25 cellular contexts compared by ENCODE assay signal in the genomic region with DNA sequence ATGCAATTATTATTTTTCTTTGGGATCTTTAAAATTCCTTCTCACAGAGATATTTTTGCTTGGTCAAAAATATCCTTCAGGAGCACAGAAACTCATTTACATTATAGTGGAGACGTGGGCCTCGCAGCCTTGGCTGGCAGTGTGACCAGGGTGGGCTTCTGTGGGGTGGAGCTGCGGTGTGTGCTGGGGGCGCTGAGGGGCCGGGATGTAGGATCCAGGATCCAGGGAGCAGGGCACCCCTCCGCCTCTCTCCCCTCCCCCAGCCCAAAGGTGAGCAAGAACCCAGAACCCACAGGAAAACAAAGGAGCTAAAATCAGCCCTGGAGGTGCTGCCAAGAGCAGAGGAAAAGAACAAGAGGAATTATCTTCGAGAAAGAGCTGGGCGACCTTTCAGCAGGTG.
"Had no signal": no experiment of that assay in that cellular context is flagged by ENCODE, and none has a peak within 500 bp of the region (broad histone marks: within the 10 kb centered on the region; RNA-seq: fewer than 3 reads in every experiment).

No MANE protein-coding gene starts in this region.

- ATAC-seq: left ventricle myocardium superior; lower lobe of right lung; naive thymus-derived CD8-positive, alpha-beta T cell; pancreas; right cardiac atrium; stimulated activated memory B cell treated with anti-CD40 and anti-IgM and Interleukin-4, amounts not matched to agents 10 μg/mL and 1 μg/mL and 100 μg/mL, for 72 hours; stimulated activated naive CD8-positive, alpha-beta T cell treated with anti-CD3 and anti-CD28 coated beads, Interleukin-15, amount 100 ng/mL, for 72 hours had no signal

- H3K4me1 Mint-ChIP-seq: naive thymus-derived CD8-positive, alpha-beta T cell; stimulated activated memory B cell treated with anti-CD40 and anti-IgM and Interleukin-4, amounts not matched to agents 10 μg/mL and 1 μg/mL and 100 μg/mL, for 72 hours; stimulated activated naive CD8-positive, alpha-beta T cell treated with anti-CD3 and anti-CD28 coated beads, Interleukin-15, amount 100 ng/mL, for 72 hours had no signal

- H3K27me3 ChIP-seq: pancreas, vagina had no signal

- H3K36me3 Mint-ChIP-seq: naive thymus-derived CD8-positive, alpha-beta T cell; stimulated activated memory B cell treated with anti-CD40 and anti-IgM and Interleukin-4, amounts not matched to agents 10 μg/mL and 1 μg/mL and 100 μg/mL, for 72 hours; type B pancreatic cell had no signal

- H3K27me3 Mint-ChIP-seq: stimulated activated naive CD8-positive, alpha-beta T cell treated with anti-CD3 and anti-CD28 coated beads, Interleukin-15, amount 100 ng/mL, for 72 hours; type B pancreatic cell had no signal

- H3K27ac ChIP-seq: lower lobe of right lung, pancreas, prostate gland, sigmoid colon, tibial nerve, vagina had no signal

- H3K4me3 ChIP-seq: lower lobe of right lung, pancreas, prostate gland, sigmoid colon, tibial nerve, vagina had no signal

- H3K9me3 ChIP-seq: lower lobe of right lung, pancreas, prostate gland, sigmoid colon, tibial nerve, vagina had no signal

- H3K4me1 ChIP-seq: lower lobe of right lung, pancreas, prostate gland, sigmoid colon, tibial nerve, vagina had no signal

- H3K9me3 Mint-ChIP-seq: naive thymus-derived CD8-positive, alpha-beta T cell; stimulated activated memory B cell treated with anti-CD40 and anti-IgM and Interleukin-4, amounts not matched to agents 10 μg/mL and 1 μg/mL and 100 μg/mL, for 72 hours; stimulated activated naive CD8-positive, alpha-beta T cell treated with anti-CD3 and anti-CD28 coated beads, Interleukin-15, amount 100 ng/mL, for 72 hours; type B pancreatic cell had no signal

- H3K27ac Mint-ChIP-seq: naive thymus-derived CD8-positive, alpha-beta T cell; stimulated activated memory B cell treated with anti-CD40 and anti-IgM and Interleukin-4, amounts not matched to agents 10 μg/mL and 1 μg/mL and 100 μg/mL, for 72 hours; stimulated activated naive CD8-positive, alpha-beta T cell treated with anti-CD3 and anti-CD28 coated beads, Interleukin-15, amount 100 ng/mL, for 72 hours; type B pancreatic cell had no signal

- H3K36me3 ChIP-seq: lower lobe of right lung, pancreas, prostate gland, sigmoid colon, tibial nerve, vagina had no signal

- FAIRE-seq: keratinocyte, pancreas, small intestine had no signal

- DNase-seq: hippocampal formation; left ventricle myocardium superior; lower lobe of right lung; mammary epithelial cell; mesenchymal stem cell; naive thymus-derived CD8-positive, alpha-beta T cell; nucleus accumbens; retina; right cardiac atrium; sigmoid colon; small intestine; stimulated activated CD4-positive, alpha-beta T cell treated with anti-CD3 and anti-CD28 coated beads, Interleukin-1b, Interleukin-23, amount 100 ng/mL, for 48 hours; stimulated activated CD4-positive, alpha-beta T cell treated with anti-CD3 and anti-CD28 coated beads, Interleukin-2, amount 100 ng/mL, for 48 hours; stimulated activated CD4-positive, alpha-beta T cell treated with anti-CD3 and anti-CD28 coated beads, Interleukin-4, amount 100 ng/mL, for 4 hours; stimulated activated CD8-positive, alpha-beta memory T cell treated with anti-CD3 and anti-CD28 coated beads, Interleukin-4, amount 100 ng/mL, for 48 hours; stimulated activated naive CD4-positive, alpha-beta T cell treated with Interleukin-2 at 50 U/mL for 16 hours; stimulated activated naive CD8-positive, alpha-beta T cell treated with anti-CD3 and anti-CD28 coated beads, Interleukin-15, amount 100 ng/mL, for 72 hours; substantia nigra had no signal

- H3K4me3 Mint-ChIP-seq: naive thymus-derived CD8-positive, alpha-beta T cell; stimulated activated memory B cell treated with anti-CD40 and anti-IgM and Interleukin-4, amounts not matched to agents 10 μg/mL and 1 μg/mL and 100 μg/mL, for 72 hours; stimulated activated naive CD8-positive, alpha-beta T cell treated with anti-CD3 and anti-CD28 coated beads, Interleukin-15, amount 100 ng/mL, for 72 hours; type B pancreatic cell had no signal
